Comparison of ENCODE assay signal across 20 cellular contexts in the genomic region with DNA sequence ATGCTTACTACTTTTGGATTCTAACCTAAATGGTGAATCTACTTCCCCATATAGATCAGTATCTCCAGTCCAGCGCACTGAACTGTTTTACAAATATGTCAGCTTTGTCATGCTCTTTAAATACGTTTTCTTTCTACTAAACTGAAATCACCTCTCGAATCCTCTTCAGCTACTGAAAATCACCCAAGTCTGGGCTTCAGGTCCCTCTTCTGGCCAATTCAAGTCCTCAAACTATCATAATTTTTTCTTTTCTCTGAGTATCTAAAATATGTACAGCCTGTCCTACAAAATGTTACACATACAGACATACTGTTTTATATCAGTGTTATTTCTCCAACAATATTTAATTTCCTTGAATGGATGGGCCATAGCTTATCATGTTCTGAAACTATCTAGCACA.
"Had no signal": no experiment of that assay in that cellular context is flagged by ENCODE, and none has a peak within 500 bp of the region (broad histone marks: within the 10 kb centered on the region; RNA-seq: fewer than 3 reads in every experiment).

No MANE protein-coding gene starts in this region.

- H3K4me3 ChIP-seq: skin epidermis, suprapubic skin had no signal

- H3K4me3 Mint-ChIP-seq: activated T-helper 1 cell treated with anti-CD3 and anti-CD28 coated beads, Interleukin-12 subunit alpha, Interleukin-12 subunit beta, Interleukin-2, Interleukin-4 antibody, amounts not matched to agents 30 ng/mL and 10 ng/mL and 1 ng/mL, durations not matched to agents 14 hours and 24 hours and 36 hours; central memory CD8-positive, alpha-beta T cell; immature natural killer cell; nephron progenitor cell; type B pancreatic cell had no signal

- H3K27me3 Mint-ChIP-seq: central memory CD8-positive, alpha-beta T cell; progenitor cell of endocrine pancreas; type B pancreatic cell had no signal

- H3K9me3 Mint-ChIP-seq: activated T-helper 1 cell treated with anti-CD3 and anti-CD28 coated beads, Interleukin-12 subunit alpha, Interleukin-12 subunit beta, Interleukin-2, Interleukin-4 antibody, amounts not matched to agents 30 ng/mL and 10 ng/mL and 1 ng/mL, durations not matched to agents 14 hours and 24 hours and 36 hours; nephron progenitor cell; type B pancreatic cell had no signal

- H3K27ac ChIP-seq: brain microvascular endothelial cell, skin epidermis, suprapubic skin had no signal

- H3K4me1 ChIP-seq: suprapubic skin had no signal

- H3K36me3 Mint-ChIP-seq: immature natural killer cell, type B pancreatic cell had no signal

- ATAC-seq: right cardiac atrium had no signal

- H3K4me1 Mint-ChIP-seq: central memory CD8-positive, alpha-beta T cell; immature natural killer cell; nephron progenitor cell had no signal

- H3K27ac Mint-ChIP-seq: activated T-helper 1 cell treated with anti-CD3 and anti-CD28 coated beads, Interleukin-12 subunit alpha, Interleukin-12 subunit beta, Interleukin-2, Interleukin-4 antibody, amounts not matched to agents 30 ng/mL and 10 ng/mL and 1 ng/mL, durations not matched to agents 14 hours and 24 hours and 36 hours; immature natural killer cell; nephron progenitor cell; progenitor cell of endocrine pancreas; type B pancreatic cell had no signal

- H3K36me3 ChIP-seq: brain microvascular endothelial cell, suprapubic skin had no signal

- DNase-seq: activated CD4-positive, CD25-positive, alpha-beta regulatory T cell treated with anti-CD3 and anti-CD28 coated beads, Interleukin-2, amount 50 U/mL, for 72 hours; activated naive CD4-positive, alpha-beta T cell; anterior cingulate cortex; brain microvascular endothelial cell; cortex of kidney; effector CD8-positive, alpha-beta T cell; foreskin melanocyte; head of caudate nucleus; immature natural killer cell; nephron progenitor cell; right cardiac atrium; stimulated activated CD4-positive, alpha-beta T cell treated with anti-CD3 and anti-CD28 coated beads, Interleukin-4, amount 100 ng/mL, for 4 hours; stimulated activated CD8-positive, alpha-beta memory T cell treated with anti-CD3 and anti-CD28 coated beads, Interleukin-4, amount 100 ng/mL, for 48 hours; stimulated activated naive CD4-positive, alpha-beta T cell treated with Interleukin-2 at 50 U/mL for 16 hours had no signal

- H3K27me3 ChIP-seq: brain microvascular endothelial cell, suprapubic skin had no signal

- H3K9me3 ChIP-seq: suprapubic skin had no signal
